8 cellular contexts compared by ENCODE assay signal in the genomic region with DNA sequence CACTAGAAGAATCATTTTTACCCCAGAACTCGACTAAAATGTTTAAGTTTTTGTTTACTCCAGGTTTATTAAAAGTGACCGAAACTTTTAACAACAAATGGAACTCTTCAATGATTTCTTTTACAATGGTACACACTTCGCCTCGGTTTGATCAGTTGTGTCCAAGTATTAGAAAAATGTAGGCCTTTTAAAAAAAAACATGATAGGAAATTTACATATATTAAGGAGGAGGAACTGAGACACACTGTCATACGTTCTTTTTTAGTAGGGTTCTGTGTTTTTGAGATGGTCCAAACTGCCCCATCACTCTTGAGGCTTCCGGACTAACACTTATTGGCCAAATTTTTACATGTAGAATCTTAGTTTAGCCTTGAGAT. TPM values are rescaled to one million over a fixed set of nuclear protein-coding genes. Genes with fewer than 3 reads are reported as not detected.
DNase-seq lines count a peak whose midpoint lies in the region; ATAC-seq and TF ChIP-seq lines count a peak whose summit lies in the region.

No MANE protein-coding gene starts in this region.

- H3K36me3 ChIP-seq in left ventricle myocardium inferior (no peaks in the 10 kb centered on the region), adrenal gland (replicated peaks in 1 of 2) (no peaks in the 10 kb centered on the region), urinary bladder (ENCODE audit: insufficient read depth) (no peaks in the 10 kb centered on the region)

- POLR2A ChIA-PET in RWPE1 (lab: Yijun Ruan, JAX; ENCODE audit: low non-redundant PET), result no interaction called here

- peaks cover 34% of the 10 kb centered on the region for H3K4me1 Mint-ChIP-seq in memory B cell

- TF ChIP-seq POLR2A in adrenal gland (IDR thresholded peaks at IDR 0.05), result no peak

- WGBS in adrenal gland, 4 donors, result 59 to 71% (median 65%) methylated on average over 6 of the region's 6 CpGs
- 48% methylated on average over 6 of the region's 6 CpGs for WGBS in urinary bladder

- CTCF ChIA-PET in RWPE1 (lab: Yijun Ruan, JAX), result no interaction called here

- no peak for ATAC-seq in left cardiac atrium
- peak; percentile 31 for ATAC-seq in memory B cell (ENCODE audit: low read depth)
- no peak for ATAC-seq in HG02970 (IDR thresholded peaks at IDR 0.05; ENCODE audit: low FRiP score, unreplicated experiment)

- peak overlapping the region; percentile 98 for H3K4me3 Mint-ChIP-seq in memory B cell

- peaks cover 18% of the 10 kb centered on the region for H3K36me3 Mint-ChIP-seq in memory B cell

- DNase-seq in left ventricle myocardium inferior (no peak), left cardiac atrium (no peak), adrenal gland (no peak), memory B cell (ENCODE audit: low spot score in 2 of 2) (peak in 1 of 2 donors; percentile 63), RWPE1 (ENCODE audit: low spot score) (no peak), posterior vena cava (ENCODE audit: low spot score) (no peak)

- H3K9me3 ChIP-seq in left ventricle myocardium inferior (replicated peaks), result peaks cover 9% of the 10 kb centered on the region
- H3K9me3 ChIP-seq in adrenal gland (replicated peaks in 1 of 3), result no peaks in the 10 kb centered on the region

- H3K9me3 Mint-ChIP-seq in memory B cell, result peaks cover 2% of the 10 kb centered on the region

- peak overlapping the region; percentile 92 for H3K27ac ChIP-seq in left ventricle myocardium inferior (replicated peaks)
- H3K27ac ChIP-seq in adrenal gland, result peak overlapping the region in 4 of 5 donors; percentile 28 to 98 (median 90)
- peak overlapping the region; percentile 98 for H3K27ac ChIP-seq in urinary bladder (ENCODE audit: low read depth)
- no peak overlapping the region for H3K27ac ChIP-seq in RWPE1

- H3K27me3 ChIP-seq in left ventricle myocardium inferior (ENCODE audit: low read depth) (peaks cover 6% of the 10 kb centered on the region), adrenal gland (no peaks in the 10 kb centered on the region)

- H3K27me3 Mint-ChIP-seq in memory B cell, result no peaks in the 10 kb centered on the region

- peak overlapping the region; percentile 100 for H3K27ac Mint-ChIP-seq in memory B cell

- intact Hi-C loops in left ventricle myocardium inferior (cut with micrococcal nuclease), result no loop called here
- intact Hi-C loops in left cardiac atrium (cut with DNase I), result no loop called here
- intact Hi-C loops in adrenal gland (cut with DNase I), result no loop called here
- intact Hi-C loops in posterior vena cava (cut with DNase I), result loop anchor here in 1 of 2 donors (2.0 kb wide), 1 partner anchor 46 kb away; no protein-coding TSS in a partner anchor

- TF ChIP-seq CTCF in left ventricle myocardium inferior (IDR thresholded peaks at IDR 0.05; ENCODE audit: borderline replicate concordance), result no peak
- no peak for TF ChIP-seq CTCF in adrenal gland (IDR thresholded peaks at IDR 0.05)
- TF ChIP-seq CTCF in RWPE1 (conservative IDR thresholded peaks at IDR 0.05; ENCODE audit: low read depth), result no peak

- H3K4me3 ChIP-seq in left ventricle myocardium inferior, result peak overlapping the region; percentile 85
- H3K4me3 ChIP-seq in adrenal gland, result peak overlapping the region in 2 of 4 donors; percentile 39 to 96
- H3K4me3 ChIP-seq in urinary bladder (ENCODE audit: low read depth, low read length), result no peak overlapping the region

- H3K4me1 ChIP-seq in left ventricle myocardium inferior (peaks cover 21% of the 10 kb centered on the region), adrenal gland (replicated peaks in 1 of 2) (peaks cover 0 to 12% of the 10 kb centered on the region in 2 donors), urinary bladder (ENCODE audit: insufficient read depth) (no peaks in the 10 kb centered on the region)

RNA-seq across cellular contexts. Expression of a gene that starts 1.3 kb away (rescaled TPM):
- total RNA-seq in left ventricle myocardium inferior (36.1 TPM), left cardiac atrium (10 to 100 TPM; 29.9 to 36.3 TPM), adrenal gland (10 to 100 TPM; 17.9 to 45.3 (median 31.4) TPM), urinary bladder (34.2 TPM), posterior vena cava (10 to 100 TPM; 41.7 to 46.3 TPM)
- polyA plus RNA-seq in adrenal gland (10 to 100 TPM; 12.5 to 29.8 (median 28.2) TPM), urinary bladder (31.3 TPM)
